Comparison of ENCODE assay signal across 16 cellular contexts in the genomic region with DNA sequence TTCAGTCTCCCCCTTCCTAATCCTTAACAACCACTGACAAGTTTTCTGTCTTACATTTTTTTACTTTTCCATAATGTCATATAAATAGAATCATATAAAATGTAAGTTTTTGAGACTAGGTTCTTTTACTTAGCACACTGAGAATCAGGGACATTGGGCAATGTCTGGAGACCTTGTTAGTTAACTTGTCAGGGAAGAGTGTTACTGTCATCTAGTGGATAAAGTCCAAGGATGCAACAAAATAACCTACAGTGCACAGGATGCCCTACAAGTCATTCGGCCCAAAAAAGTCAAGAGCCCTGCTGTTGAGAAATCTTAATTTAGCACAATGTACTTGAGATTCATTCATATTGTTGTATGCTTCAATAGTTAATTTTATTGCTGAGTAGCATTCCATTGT.
DNase-seq lines count a peak whose midpoint lies in the region; ATAC-seq and TF ChIP-seq lines count a peak whose summit lies in the region.
"Had no signal": no experiment of that assay in that cellular context is flagged by ENCODE, and none has a peak within 500 bp of the region (broad histone marks: within the 10 kb centered on the region; RNA-seq: fewer than 3 reads in every experiment).

No MANE protein-coding gene starts in this region.

- no peak for TF ChIP-seq POLR2A in adrenal gland (IDR thresholded peaks at IDR 0.05)

- no peaks in the 10 kb centered on the region for H3F3A ChIP-seq in GM23248 (ENCODE audit: insufficient read depth)

- no peaks in the 10 kb centered on the region for H3K9me3 Mint-ChIP-seq in activated naive CD4-positive, alpha-beta T cell treated with anti-CD3 and anti-CD28 coated beads, Interleukin-2, amount 50 U/mL, for 72 hours
- H3K9me3 Mint-ChIP-seq: T-helper 1 cell treated with Interleukin-12 subunit alpha and Interleukin-12 subunit beta and Interleukin-4 antibody, amounts not matched to agents 30 μg/mL and 1 μg/mL, for 36 hours had no signal

- no peaks in the 10 kb centered on the region for H4K20me1 ChIP-seq in GM23248 (ENCODE audit: insufficient read depth)

- WGBS in GM23248 (ENCODE audit: low coverage in 1 of 2, low lambda C conversion rate in 2 of 2, missing lambda C conversion rate in 2 of 2), 2 experiments: 8 to 10% methylated on average over 1 of the region's 1 CpG
- 16 to 44% (median 22%) methylated on average over 1 of the region's 1 CpG for WGBS in adrenal gland, 4 donors

- H3K36me3 ChIP-seq in BE2C: no peaks in the 10 kb centered on the region
- no peaks in the 10 kb centered on the region for H3K36me3 ChIP-seq in GM23248 (ENCODE audit: low read depth)
- H3K36me3 ChIP-seq in adrenal gland (replicated peaks in 1 of 2): no peaks in the 10 kb centered on the region
- H3K36me3 ChIP-seq: colonic mucosa, esophagus squamous epithelium, uterus had no signal

- CTCF ChIA-PET in RWPE1 (lab: Yijun Ruan, JAX): no interaction called here

- ATAC-seq in GM18873 (IDR thresholded peaks at IDR 0.05; ENCODE audit: low FRiP score, unreplicated experiment): no peak
- ATAC-seq in activated naive CD4-positive, alpha-beta T cell treated with anti-CD3 and anti-CD28 coated beads, Interleukin-2, amount 50 U/mL, for 72 hours: no peak
- ATAC-seq: CD8-positive, alpha-beta T cell; left ventricle myocardium superior had no signal

- H3K36me3 Mint-ChIP-seq in activated naive CD4-positive, alpha-beta T cell treated with anti-CD3 and anti-CD28 coated beads, Interleukin-2, amount 50 U/mL, for 72 hours: no peaks in the 10 kb centered on the region
- H3K36me3 Mint-ChIP-seq: CD8-positive, alpha-beta T cell had no signal

- no peaks in the 10 kb centered on the region for H3K4me1 ChIP-seq in BE2C
- H3K4me1 ChIP-seq in GM23248 (ENCODE audit: insufficient read depth): no peaks in the 10 kb centered on the region
- H3K4me1 ChIP-seq in adrenal gland (replicated peaks in 1 of 2): no peaks in the 10 kb centered on the region
- H3K4me1 ChIP-seq: colonic mucosa, esophagus squamous epithelium, uterus had no signal

- H3K27me3 ChIP-seq in BE2C (peaks cover 19% of the 10 kb centered on the region), GM23248 (replicated peaks; ENCODE audit: insufficient read depth) (peaks cover 8% of the 10 kb centered on the region; the same call in 1 of the 2 replicates), adrenal gland (peaks cover 3% of the 10 kb centered on the region)
- H3K27me3 ChIP-seq: colonic mucosa, uterus had no signal

- no peak overlapping the region for H2AFZ ChIP-seq in GM23248

- no peak overlapping the region for H3K9ac ChIP-seq in GM23248

- no peaks in the 10 kb centered on the region for H3K9me3 ChIP-seq in BE2C
- no peaks in the 10 kb centered on the region for H3K9me3 ChIP-seq in GM23248 (ENCODE audit: low read depth)
- no peaks in the 10 kb centered on the region for H3K9me3 ChIP-seq in adrenal gland (replicated peaks in 1 of 3)
- H3K9me3 ChIP-seq: colonic mucosa, esophagus squamous epithelium had no signal

- DNase-seq in BE2C (no peak), GM23248 (peak; percentile 14), RWPE1 (ENCODE audit: low spot score) (no peak), fibroblast of the aortic adventitia (ENCODE audit: low read depth) (no peak), T1000 (lab: John Stamatoyannopoulos, UW) (no peak), adrenal gland (no peak)
- no peak for DNase-seq in activated naive CD4-positive, alpha-beta T cell treated with anti-CD3 and anti-CD28 coated beads, Interleukin-2, amount 50 U/mL, for 72 hours (ENCODE audit: low spot score in 2 of 2)
- DNase-seq: CD8-positive, alpha-beta T cell; colonic mucosa; esophagus squamous epithelium; left ventricle myocardium superior; NCI-H2081; stimulated activated naive CD4-positive, alpha-beta T cell treated with Interleukin-2 at 50 U/mL for 16 hours; uterus had no signal

- in situ Hi-C loops in GM23248 (cut with MboI): no loop called here

- H3K4me2 ChIP-seq in GM23248 (ENCODE audit: unreplicated experiment): no peak overlapping the region

- POLR2A ChIA-PET in RWPE1 (lab: Yijun Ruan, JAX; ENCODE audit: low non-redundant PET): no interaction called here

- H3K79me2 ChIP-seq in GM23248 (ENCODE audit: insufficient read depth): no peaks in the 10 kb centered on the region

- no peaks in the 10 kb centered on the region for H3K9me2 ChIP-seq in GM23248 (ENCODE audit: insufficient read depth)

- TF ChIP-seq CTCF in BE2C (IDR thresholded peaks at IDR 0.05; ENCODE audit: low read depth, low read length) (peak; percentile 61), RWPE1 (conservative IDR thresholded peaks at IDR 0.05; ENCODE audit: low read depth) (peak; percentile 47), fibroblast of the aortic adventitia (IDR thresholded peaks at IDR 0.05; ENCODE audit: insufficient read depth, low read length) (peak; percentile 4), adrenal gland (IDR thresholded peaks at IDR 0.05) (no peak)

- H3K27ac ChIP-seq in GM23248 (no peak overlapping the region), RWPE1 (no peak overlapping the region), adrenal gland (no peak overlapping the region)
- H3K27ac ChIP-seq: colonic mucosa, esophagus squamous epithelium, uterus had no signal

- H3K4me3 ChIP-seq in BE2C (ENCODE audit: low read depth, low read length): no peak overlapping the region
- H3K4me3 ChIP-seq in GM23248: no peak overlapping the region
- no peak overlapping the region for H3K4me3 ChIP-seq in fibroblast of the aortic adventitia (ENCODE audit: low read depth, low read length)
- no peak overlapping the region for H3K4me3 ChIP-seq in adrenal gland
- H3K4me3 ChIP-seq: colonic mucosa, esophagus squamous epithelium, uterus had no signal

- no peak overlapping the region for H3K27ac Mint-ChIP-seq in activated naive CD4-positive, alpha-beta T cell treated with anti-CD3 and anti-CD28 coated beads, Interleukin-2, amount 50 U/mL, for 72 hours
- H3K27ac Mint-ChIP-seq: CD8-positive, alpha-beta T cell; T-helper 1 cell treated with Interleukin-12 subunit alpha and Interleukin-12 subunit beta and Interleukin-4 antibody, amounts not matched to agents 30 μg/mL and 1 μg/mL, for 36 hours had no signal

- intact Hi-C loops in adrenal gland (cut with DNase I): no loop called here

Comparison
In these comparisons a context has a peak if more than half of its experiments do, and no peak if none do; other contexts are left out.
1. CTCF ChIP-seq: peak in BE2C (single experiment), RWPE1 (single experiment) and fibroblast of the aortic adventitia (single experiment); none in adrenal gland (0 of 6).